ENCODE assay signal across 11 cellular contexts in genomic region chr6:56690519-56691200, GRCh38. TPM values are rescaled to one million over a fixed set of nuclear protein-coding genes. Genes with fewer than 3 reads are reported as not detected.
DNase-seq lines count a peak whose midpoint lies in the region; ATAC-seq and TF ChIP-seq lines count a peak whose summit lies in the region.
"Had no signal": no experiment of that assay in that cellular context is flagged by ENCODE, and none has a peak within 500 bp of the region (broad histone marks: within the 10 kb centered on the region; RNA-seq: fewer than 3 reads in every experiment).

No MANE protein-coding gene starts in this region.

- no peaks in the 10 kb centered on the region for H3K9me3 ChIP-seq in PC-3 (ENCODE audit: low read length)
- no peaks in the 10 kb centered on the region for H3K9me3 ChIP-seq in muscle layer of colon (ENCODE audit: low read length)
- no peaks in the 10 kb centered on the region for H3K9me3 ChIP-seq in HAP-1
- H3K9me3 ChIP-seq: uterus had no signal

- H3K9ac ChIP-seq in PC-3 (ENCODE audit: low read length) (no peak overlapping the region), muscle layer of colon (ENCODE audit: low read length) (peak overlapping the region; percentile 29)

- H3K36me3 ChIP-seq in PC-3 (ENCODE audit: low read depth, low read length) (no peaks in the 10 kb centered on the region), muscle layer of colon (ENCODE audit: insufficient read depth, low read length) (no peaks in the 10 kb centered on the region), HAP-1 (replicated peaks) (no peaks in the 10 kb centered on the region)
- H3K36me3 ChIP-seq: uterus had no signal

- BruUV-seq in PC-3 (replicated peaks; lab: Mats Ljungman, UMichigan): TSS peak; percentile 58

- intact Hi-C loops in PC-3 (cut with micrococcal nuclease): no loop called here

- H2AFZ ChIP-seq in PC-3 (ENCODE audit: low read length): no peak overlapping the region

- H3K27ac ChIP-seq in PC-3 (ENCODE audit: low read length) (peak overlapping the region; percentile 84), muscle layer of colon (ENCODE audit: low read depth, low read length) (peak overlapping the region; percentile 91)

- DNase-seq in AG09319 (ENCODE audit: extremely low read depth, low read depth) (peak; percentile 27), PC-3 (peak; percentile 84), epithelial cell of esophagus (ENCODE audit: low read depth) (peak; percentile 64), NCI-H2196 treated with DMSO at 0.1 percent for 48 hours (lab: John Stamatoyannopoulos, UW; ENCODE audit: unreplicated experiment) (no peak), SK-N-DZ (ENCODE audit: low spot score) (no peak), NCI-H510A (lab: John Stamatoyannopoulos, UW) (no peak), HAP-1 (ENCODE audit: low spot score in 2 of 2) (no peak)
- DNase-seq: NCI-H1694 treated with DMSO at 0.1 percent for 48 hours, T-helper 1 cell, uterus had no signal

- H3K27me3 ChIP-seq in PC-3 (ENCODE audit: low read length) (no peaks in the 10 kb centered on the region), muscle layer of colon (ENCODE audit: control insufficient read depth in 1 of 2, insufficient read depth in 2 of 2, low read length in 2 of 2) (no peaks in the 10 kb centered on the region), HAP-1 (ENCODE audit: low read depth) (no peaks in the 10 kb centered on the region)
- H3K27me3 ChIP-seq: uterus had no signal

- peaks cover 20% of the 10 kb centered on the region for H3K79me2 ChIP-seq in PC-3 (ENCODE audit: low read length)

- no peaks in the 10 kb centered on the region for H4K20me1 ChIP-seq in PC-3 (ENCODE audit: low read length)

- ATAC-seq in PC-3: peak; percentile 18

- TF ChIP-seq CTCF in AG09319 (IDR thresholded peaks at IDR 0.05; ENCODE audit: low read depth, low read length): no peak
- no peak for TF ChIP-seq CTCF in PC-3 (conservative IDR thresholded peaks at IDR 0.05; ENCODE audit: low read depth, low read length)
- no peak for TF ChIP-seq CTCF in epithelial cell of esophagus (IDR thresholded peaks at IDR 0.05; ENCODE audit: insufficient read depth, low read depth, low read length, missing control alignments)

- CTCF ChIA-PET in PC-3 (lab: Charles Lee): no interaction called here

- H3K4me2 ChIP-seq in PC-3 (ENCODE audit: low read length): peak overlapping the region; percentile 81

- peak overlapping the region; percentile 14; the same call in 1 of the 2 replicates for H3K4me3 ChIP-seq in PC-3 (ENCODE audit: low read length)
- no peak overlapping the region for H3K4me3 ChIP-seq in epithelial cell of esophagus (ENCODE audit: low read length)
- H3K4me3 ChIP-seq in muscle layer of colon (ENCODE audit: low read depth in 1 of 2, low read length in 2 of 2): peak overlapping the region; percentile 28 to 42
- no peak overlapping the region for H3K4me3 ChIP-seq in HAP-1
- H3K4me3 ChIP-seq: uterus had no signal

- no peaks in the 10 kb centered on the region for H3K9me2 ChIP-seq in PC-3 (replicated peaks; ENCODE audit: low read length)

- in situ Hi-C loops in HAP-1 (cut with MboI; ENCODE audit: low sequenced_read_pairs): no loop called here

- H3F3A ChIP-seq in PC-3 (ENCODE audit: low read length, unreplicated experiment): no peaks in the 10 kb centered on the region

- POLR2A ChIA-PET in PC-3 (lab: Charles Lee; ENCODE audit: unreplicated experiment): interaction anchor here (0.7 kb wide), 1 partner anchor 32 kb away, joined by 4 read pairs; no protein-coding TSS in a partner anchor

- H3K4me1 ChIP-seq in PC-3 (ENCODE audit: insufficient read depth, low read length) (peaks cover 95% of the 10 kb centered on the region), muscle layer of colon (ENCODE audit: insufficient read depth, low read length) (peaks cover 29% of the 10 kb centered on the region), HAP-1 (peaks cover 34% of the 10 kb centered on the region)

RNA-seq across cellular contexts. Expression of gene DST, which starts 48.0 kb away (rescaled TPM):
- 81.5 and 90.8 TPM in 2 replicates for total RNA-seq in PC-3 (2014; rRNA removed)
- polyA plus RNA-seq in SK-N-DZ (2014; cell fraction: cytosol; rRNA removed): 79.0 and 102 TPM in 2 replicates
- 233 and 307 TPM in 2 replicates for polyA plus RNA-seq in SK-N-DZ (2014; cell fraction: nucleus; rRNA removed)

Comparison
In these comparisons a context has a peak if more than half of its experiments do, and no peak if none do; other contexts are left out.
1. DNase-seq: peak in AG09319 (single experiment), PC-3 (single experiment) and epithelial cell of esophagus (single experiment); none in NCI-H2196 treated with DMSO at 0.1 percent for 48 hours (single experiment), SK-N-DZ (single experiment), NCI-H510A (single experiment) and HAP-1 (0 of 2).
2. H3K4me3 ChIP-seq: peak in PC-3 (single experiment) and muscle layer of colon (2 of 2); none in epithelial cell of esophagus (single experiment) and HAP-1 (single experiment).